22 cellular contexts compared by ENCODE assay signal in the genomic region with DNA sequence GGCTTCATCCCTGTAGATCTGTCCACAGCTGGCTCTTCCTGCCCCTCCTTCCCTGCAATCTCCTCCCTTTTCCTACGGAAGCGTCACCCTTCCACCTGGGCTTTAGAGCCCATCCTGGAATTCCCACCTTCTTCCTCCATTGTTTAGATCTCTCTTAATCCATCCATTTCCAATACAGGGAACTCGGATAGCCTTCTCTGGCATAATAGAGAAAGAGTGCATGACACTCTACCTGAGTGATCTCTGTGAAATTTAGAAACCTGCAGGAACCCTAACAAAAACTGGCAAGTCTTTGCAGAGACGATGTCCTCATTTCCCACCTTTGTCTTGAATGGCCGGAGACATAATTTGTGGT. TPM values are rescaled to one million over a fixed set of nuclear protein-coding genes. Genes with fewer than 3 reads are reported as not detected.
DNase-seq lines count a peak whose midpoint lies in the region; ATAC-seq and TF ChIP-seq lines count a peak whose summit lies in the region.
"Had no signal": no experiment of that assay in that cellular context is flagged by ENCODE, and none has a peak within 500 bp of the region (broad histone marks: within the 10 kb centered on the region; RNA-seq: fewer than 3 reads in every experiment).

No MANE protein-coding gene starts in this region.

- no peaks in the 10 kb centered on the region for H4K20me1 ChIP-seq in SK-N-SH (ENCODE audit: insufficient read depth)
- H4K20me1 ChIP-seq: BLaER1 had no signal

- WGBS in SK-N-SH (ENCODE audit: low lambda C conversion rate): 92% methylated on average over 5 of the region's 5 CpGs

- ATAC-seq in SK-N-SH treated with all-trans-retinoic acid at 6 μM for 48 hours: no peak
- ATAC-seq in GM19467 (IDR thresholded peaks at IDR 0.05; ENCODE audit: unreplicated experiment): no peak
- ATAC-seq in HG03039 (IDR thresholded peaks at IDR 0.05; ENCODE audit: unreplicated experiment): no peak
- ATAC-seq: activated naive CD4-positive, alpha-beta T cell treated with anti-CD3 and anti-CD28 coated beads, Interleukin-2, amount 50 U/mL, for 72 hours; sciatic nerve had no signal

- peaks cover 50% of the 10 kb centered on the region for H3K4me1 Mint-ChIP-seq in nephron
- peaks cover 8% of the 10 kb centered on the region for H3K4me1 Mint-ChIP-seq in type B pancreatic cell (ENCODE audit: unreplicated experiment)

- TF ChIP-seq CTCF in SK-N-SH (IDR thresholded peaks at IDR 0.05) (no peak), nephron (IDR thresholded peaks at IDR 0.05; ENCODE audit: unreplicated experiment in 3 of 3) (no peak), type B pancreatic cell (conservative IDR thresholded peaks at IDR 0.05) (no peak)

- H3K27me3 Mint-ChIP-seq in nephron (ENCODE audit: low read depth) (no peaks in the 10 kb centered on the region), type B pancreatic cell (no peaks in the 10 kb centered on the region)
- H3K27me3 Mint-ChIP-seq: naive B cell had no signal

- no peaks in the 10 kb centered on the region for H3K9me3 ChIP-seq in SK-N-SH
- H3K9me3 ChIP-seq: ovary had no signal

- no peak for TF ChIP-seq RAD21 in SK-N-SH (IDR thresholded peaks at IDR 0.05; ENCODE audit: low read length)

- H3F3A ChIP-seq in SK-N-SH (replicated peaks; ENCODE audit: insufficient read depth): no peaks in the 10 kb centered on the region

- POLR2A ChIA-PET in SK-N-SH (lab: Yijun Ruan, JAX): no interaction called here

- no peak overlapping the region for H3K9ac ChIP-seq in SK-N-SH
- H3K9ac ChIP-seq: BLaER1 had no signal

- peaks cover 9% of the 10 kb centered on the region for H3K9me3 Mint-ChIP-seq in nephron
- no peaks in the 10 kb centered on the region for H3K9me3 Mint-ChIP-seq in type B pancreatic cell
- H3K9me3 Mint-ChIP-seq: activated naive CD4-positive, alpha-beta T cell treated with anti-CD3 and anti-CD28 coated beads, Interleukin-2, amount 50 U/mL, for 72 hours had no signal

- H3K4me3 ChIP-seq in SK-N-SH (ENCODE audit: low read depth in 2 of 2, low read length in 1 of 2): no peak overlapping the region
- H3K4me3 ChIP-seq: BLaER1, ovary had no signal

- no peak overlapping the region for H3K4me2 ChIP-seq in SK-N-SH
- H3K4me2 ChIP-seq: BLaER1 had no signal

- DNase-seq in SK-N-SH: no peak
- no peak for DNase-seq in caudate nucleus (lab: John Stamatoyannopoulos, UW)
- no peak for DNase-seq in type B pancreatic cell (ENCODE audit: extremely low spot score, unreplicated experiment)
- no peak for DNase-seq in NCI-H748 treated with DMSO at 0.1 percent for 48 hours (lab: John Stamatoyannopoulos, UW)
- DNase-seq: 8988T, Calu3, cortex of kidney, H9, Kasumi-1, naive B cell, NCI-H2107, NCI-H510A treated with DMSO at 0.1 percent for 48 hours, T1000 had no signal

- H3K27me3 ChIP-seq in SK-N-SH (ENCODE audit: insufficient read depth): no peaks in the 10 kb centered on the region
- H3K27me3 ChIP-seq: BLaER1, ovary had no signal

- H3K27ac ChIP-seq in SK-N-SH (ENCODE audit: low read depth in 2 of 2, low read length in 1 of 2) (peak overlapping the region in 1 of 2 experiments; percentile 92; a peak in 1 of 4 replicates), caudate nucleus (ENCODE audit: low read depth, low read length) (peak overlapping the region; percentile 0)
- H3K27ac ChIP-seq: BLaER1, ovary had no signal

- no peak overlapping the region for H2AFZ ChIP-seq in SK-N-SH (ENCODE audit: low read depth)

- H3K27ac Mint-ChIP-seq in nephron: peak overlapping the region in 2 of 3 experiments; percentile 19 to 63
- peak overlapping the region; percentile 10 for H3K27ac Mint-ChIP-seq in type B pancreatic cell
- H3K27ac Mint-ChIP-seq: activated naive CD4-positive, alpha-beta T cell treated with anti-CD3 and anti-CD28 coated beads, Interleukin-2, amount 50 U/mL, for 72 hours; H9; memory B cell had no signal

- H3K79me2 ChIP-seq in SK-N-SH (ENCODE audit: insufficient read depth): no peaks in the 10 kb centered on the region

- CTCF ChIA-PET in SK-N-SH (lab: Yijun Ruan, JAX): interaction anchor here (0.7 to 2.4 kb wide), 6 partner anchors 7 to 55 kb away, joined by 3 to 7 read pairs (median 4); no protein-coding TSS in a partner anchor

- TF ChIP-seq EP300 in SK-N-SH (IDR thresholded peaks at IDR 0.05; ENCODE audit: borderline replicate concordance in 1 of 2, low read depth in 1 of 2, low read length in 1 of 2): no peak

- peaks cover 11 to 54% of the 10 kb centered on the region in 2 experiments; a peak in 2 of 4 replicates for H3K4me1 ChIP-seq in SK-N-SH (ENCODE audit: control insufficient read depth in 1 of 2, insufficient read depth in 2 of 2, low read depth in 1 of 2, low read length in 1 of 2)

- H3K36me3 ChIP-seq in SK-N-SH (replicated peaks in 1 of 2; ENCODE audit: control insufficient read depth in 1 of 2, insufficient read depth in 2 of 2, low read length in 1 of 2): no peaks in the 10 kb centered on the region
- H3K36me3 ChIP-seq: BLaER1, ovary had no signal

- no peaks in the 10 kb centered on the region for H3K9me2 ChIP-seq in SK-N-SH

- H3K36me3 Mint-ChIP-seq in nephron (ENCODE audit: low read depth) (peaks cover 17% of the 10 kb centered on the region), type B pancreatic cell (no peaks in the 10 kb centered on the region)
- H3K36me3 Mint-ChIP-seq: activated naive CD4-positive, alpha-beta T cell treated with anti-CD3 and anti-CD28 coated beads, Interleukin-2, amount 50 U/mL, for 72 hours; naive B cell had no signal

- H3K4me3 Mint-ChIP-seq in nephron (no peak overlapping the region), type B pancreatic cell (no peak overlapping the region)
- H3K4me3 Mint-ChIP-seq: H9, memory B cell had no signal

TF ChIP-seq in SK-N-SH treated with all-trans-retinoic acid at 6 μM for 48 hours, 23 proteins besides CTCF, POLR2A, EP300 and RAD21:
- no peak for TF ChIP-seq CSDC2 (CRISPR knock-in tag; IDR thresholded peaks at IDR 0.05)
- peak; percentile 93 for TF ChIP-seq ZNF70 (CRISPR knock-in tag; IDR thresholded peaks at IDR 0.05)

TF ChIP-seq in SK-N-SH, 30 proteins besides CTCF, POLR2A, EP300 and RAD21:
- no peak for TF ChIP-seq FOXJ3 (CRISPR knock-in tag; IDR thresholded peaks at IDR 0.05)
- TF ChIP-seq TAF1 (IDR thresholded peaks at IDR 0.05; ENCODE audit: borderline replicate concordance, low read depth, low read length): no peak
- TF ChIP-seq SMC3 (IDR thresholded peaks at IDR 0.05; ENCODE audit: low read depth, low read length): no peak
- TF ChIP-seq, protein P1, sequence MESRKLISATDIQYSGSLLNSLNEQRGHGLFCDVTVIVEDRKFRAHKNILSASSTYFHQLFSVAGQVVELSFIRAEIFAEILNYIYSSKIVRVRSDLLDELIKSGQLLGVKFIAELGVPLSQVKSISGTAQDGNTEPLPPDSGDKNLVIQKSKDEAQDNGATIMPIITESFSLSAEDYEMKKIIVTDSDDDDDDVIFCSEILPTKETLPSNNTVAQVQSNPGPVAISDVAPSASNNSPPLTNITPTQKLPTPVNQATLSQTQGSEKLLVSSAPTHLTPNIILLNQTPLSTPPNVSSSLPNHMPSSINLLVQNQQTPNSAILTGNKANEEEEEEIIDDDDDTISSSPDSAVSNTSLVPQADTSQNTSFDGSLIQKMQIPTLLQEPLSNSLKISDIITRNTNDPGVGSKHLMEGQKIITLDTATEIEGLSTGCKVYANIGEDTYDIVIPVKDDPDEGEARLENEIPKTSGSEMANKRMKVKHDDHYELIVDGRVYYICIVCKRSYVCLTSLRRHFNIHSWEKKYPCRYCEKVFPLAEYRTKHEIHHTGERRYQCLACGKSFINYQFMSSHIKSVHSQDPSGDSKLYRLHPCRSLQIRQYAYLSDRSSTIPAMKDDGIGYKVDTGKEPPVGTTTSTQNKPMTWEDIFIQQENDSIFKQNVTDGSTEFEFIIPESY (IDR thresholded peaks at IDR 0.05; ENCODE audit: borderline replicate concordance, low read depth): no peak
- no peak for TF ChIP-seq GATA2 (CRISPR knock-in tag; IDR thresholded peaks at IDR 0.05)
- no peak for TF ChIP-seq MXI1 (IDR thresholded peaks at IDR 0.05; ENCODE audit: low read depth, low read length)
- TF ChIP-seq USF2 (IDR thresholded peaks at IDR 0.05; ENCODE audit: borderline replicate concordance, low read depth, low read length): no peak
- no peak for TF ChIP-seq TEAD4 (IDR thresholded peaks at IDR 0.05; ENCODE audit: borderline replicate concordance, insufficient read depth)
- TF ChIP-seq FOXM1 (IDR thresholded peaks at IDR 0.05; ENCODE audit: low read depth): no peak

RNA-seq across cellular contexts. Expression of gene ABTB1, which starts 27.2 kb away (rescaled TPM):
- 30.8 and 31.6 TPM in 2 replicates for polyA plus RNA-seq in SK-N-SH (2012; rRNA removed)
- 7.1 and 12.3 TPM in 2 replicates for polyA plus RNA-seq in SK-N-SH (2012; cell fraction: cytosol; rRNA removed)
- 166 and 204 TPM in 2 replicates for polyA plus RNA-seq in SK-N-SH (2012; cell fraction: nucleus; rRNA removed)
- 11.6 and 17.8 TPM in 2 replicates for total RNA-seq in type B pancreatic cell (ENCODE audit: low replicate concordance)
